In genomic region chr16:8962393-8963009, GRCh38 we compare ENCODE assay signal across 1 cellular context.
TF ChIP-seq lines count a peak whose summit lies in the region.

No MANE protein-coding gene starts in this region.

TF ChIP-seq in HepG2, 621 proteins besides CTCF, POLR2A, EP300 and RAD21 (continued from another document and continues in another):
- TF ChIP-seq, protein P1, sequence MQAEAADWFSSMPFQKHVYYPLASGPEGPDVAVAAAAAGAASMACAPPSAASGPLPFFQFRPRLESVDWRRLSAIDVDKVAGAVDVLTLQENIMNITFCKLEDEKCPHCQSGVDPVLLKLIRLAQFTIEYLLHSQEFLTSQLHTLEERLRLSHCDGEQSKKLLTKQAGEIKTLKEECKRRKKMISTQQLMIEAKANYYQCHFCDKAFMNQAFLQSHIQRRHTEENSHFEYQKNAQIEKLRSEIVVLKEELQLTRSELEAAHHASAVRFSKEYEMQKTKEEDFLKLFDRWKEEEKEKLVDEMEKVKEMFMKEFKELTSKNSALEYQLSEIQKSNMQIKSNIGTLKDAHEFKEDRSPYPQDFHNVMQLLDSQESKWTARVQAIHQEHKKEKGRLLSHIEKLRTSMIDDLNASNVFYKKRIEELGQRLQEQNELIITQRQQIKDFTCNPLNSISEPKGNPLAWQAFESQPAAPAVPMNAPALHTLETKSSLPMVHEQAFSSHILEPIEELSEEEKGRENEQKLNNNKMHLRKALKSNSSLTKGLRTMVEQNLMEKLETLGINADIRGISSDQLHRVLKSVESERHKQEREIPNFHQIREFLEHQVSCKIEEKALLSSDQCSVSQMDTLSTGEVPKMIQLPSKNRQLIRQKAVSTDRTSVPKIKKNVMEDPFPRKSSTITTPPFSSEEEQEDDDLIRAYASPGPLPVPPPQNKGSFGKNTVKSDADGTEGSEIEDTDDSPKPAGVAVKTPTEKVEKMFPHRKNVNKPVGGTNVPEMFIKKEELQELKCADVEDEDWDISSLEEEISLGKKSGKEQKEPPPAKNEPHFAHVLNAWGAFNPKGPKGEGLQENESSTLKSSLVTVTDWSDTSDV (CRISPR knock-in tag; IDR thresholded peaks at IDR 0.05) = 0 out of 2 replicates have a peak, but pooled peaks have one; percentile 72
- TF ChIP-seq, protein P2, sequence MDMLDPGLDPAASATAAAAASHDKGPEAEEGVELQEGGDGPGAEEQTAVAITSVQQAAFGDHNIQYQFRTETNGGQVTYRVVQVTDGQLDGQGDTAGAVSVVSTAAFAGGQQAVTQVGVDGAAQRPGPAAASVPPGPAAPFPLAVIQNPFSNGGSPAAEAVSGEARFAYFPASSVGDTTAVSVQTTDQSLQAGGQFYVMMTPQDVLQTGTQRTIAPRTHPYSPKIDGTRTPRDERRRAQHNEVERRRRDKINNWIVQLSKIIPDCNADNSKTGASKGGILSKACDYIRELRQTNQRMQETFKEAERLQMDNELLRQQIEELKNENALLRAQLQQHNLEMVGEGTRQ (IDR thresholded peaks at IDR 0.05; ENCODE audit: low read depth, low read length) = no peak
- TF ChIP-seq, protein P2 (CRISPR knock-in tag; IDR thresholded peaks at IDR 0.05; ENCODE audit: borderline replicate concordance) = no peak
- no peak; the same call in 1 of the 2 replicates for TF ChIP-seq TBX2 (CRISPR knock-in tag; IDR thresholded peaks at IDR 0.05; ENCODE audit: borderline replicate concordance)
- no peak for TF ChIP-seq ZNF430 (CRISPR knock-in tag; IDR thresholded peaks at IDR 0.05)
- no peak for TF ChIP-seq HOMEZ (CRISPR knock-in tag; IDR thresholded peaks at IDR 0.05; ENCODE audit: low read depth)
- peak; percentile 38 for TF ChIP-seq RBM39 (IDR thresholded peaks at IDR 0.05; ENCODE audit: low read depth, low read length, poor library complexity, severe bottlenecking)
- no peak for TF ChIP-seq ZFP36 (IDR thresholded peaks at IDR 0.05; ENCODE audit: borderline replicate concordance, low read depth, low read length, partially characterized antibody)
- TF ChIP-seq CC2D1A (CRISPR knock-in tag; IDR thresholded peaks at IDR 0.05) = peak; percentile 88; the same call in 1 of the 2 replicates
- peak; percentile 58; the same call in 1 of the 2 replicates for TF ChIP-seq ZNF777 (CRISPR knock-in tag; IDR thresholded peaks at IDR 0.05)
- no peak for TF ChIP-seq GATAD1 (CRISPR knock-in tag; IDR thresholded peaks at IDR 0.05)
- TF ChIP-seq MYNN (CRISPR knock-in tag; IDR thresholded peaks at IDR 0.05; ENCODE audit: low read depth) = no peak
- TF ChIP-seq ZNF20 (CRISPR knock-in tag; IDR thresholded peaks at IDR 0.05) = no peak
- TF ChIP-seq PHF21A (CRISPR knock-in tag; IDR thresholded peaks at IDR 0.05) = 0 out of 2 replicates have a peak, but pooled peaks have one; percentile 39
- peak; percentile 39; the same call in 1 of the 2 replicates for TF ChIP-seq POGZ (CRISPR knock-in tag; IDR thresholded peaks at IDR 0.05)
- TF ChIP-seq GTF3A (CRISPR knock-in tag; conservative IDR thresholded peaks at IDR 0.05) = no peak
- no peak for TF ChIP-seq SOX6 (IDR thresholded peaks at IDR 0.05)
- TF ChIP-seq SOX6 (CRISPR knock-in tag; IDR thresholded peaks at IDR 0.05) = peak; percentile 32
- TF ChIP-seq WIZ (CRISPR knock-in tag; IDR thresholded peaks at IDR 0.05) = peak; percentile 82; the same call in 1 of the 2 replicates
- 0 out of 2 replicates have a peak, but pooled peaks have one; percentile 13 for TF ChIP-seq HNF1B (CRISPR knock-in tag; IDR thresholded peaks at IDR 0.05)
- 0 out of 2 replicates have a peak, but pooled peaks have one; percentile 17 for TF ChIP-seq PPARG (CRISPR knock-in tag; conservative IDR thresholded peaks at IDR 0.05)
- TF ChIP-seq NRL (CRISPR knock-in tag; IDR thresholded peaks at IDR 0.05; ENCODE audit: borderline replicate concordance) = peak; percentile 71; the same call in 1 of the 2 replicates
- no peak for TF ChIP-seq SMAD1 (CRISPR knock-in tag; IDR thresholded peaks at IDR 0.05; ENCODE audit: borderline replicate concordance, low read depth)
- no peak for TF ChIP-seq ZBTB4 (CRISPR knock-in tag; IDR thresholded peaks at IDR 0.05; ENCODE audit: borderline replicate concordance)
- TF ChIP-seq KDM6A (CRISPR knock-in tag; IDR thresholded peaks at IDR 0.05; ENCODE audit: low read depth) = no peak
- TF ChIP-seq TP53 (CRISPR knock-in tag; conservative IDR thresholded peaks at IDR 0.05) = peak; percentile 39; the same call in 1 of the 2 replicates
- TF ChIP-seq SP140L (CRISPR knock-in tag; IDR thresholded peaks at IDR 0.05; ENCODE audit: borderline replicate concordance) = 0 out of 2 replicates have a peak, but pooled peaks have one; percentile 47
- no peak for TF ChIP-seq FLYWCH1 (CRISPR knock-in tag; IDR thresholded peaks at IDR 0.05)
- TF ChIP-seq, protein P3, sequence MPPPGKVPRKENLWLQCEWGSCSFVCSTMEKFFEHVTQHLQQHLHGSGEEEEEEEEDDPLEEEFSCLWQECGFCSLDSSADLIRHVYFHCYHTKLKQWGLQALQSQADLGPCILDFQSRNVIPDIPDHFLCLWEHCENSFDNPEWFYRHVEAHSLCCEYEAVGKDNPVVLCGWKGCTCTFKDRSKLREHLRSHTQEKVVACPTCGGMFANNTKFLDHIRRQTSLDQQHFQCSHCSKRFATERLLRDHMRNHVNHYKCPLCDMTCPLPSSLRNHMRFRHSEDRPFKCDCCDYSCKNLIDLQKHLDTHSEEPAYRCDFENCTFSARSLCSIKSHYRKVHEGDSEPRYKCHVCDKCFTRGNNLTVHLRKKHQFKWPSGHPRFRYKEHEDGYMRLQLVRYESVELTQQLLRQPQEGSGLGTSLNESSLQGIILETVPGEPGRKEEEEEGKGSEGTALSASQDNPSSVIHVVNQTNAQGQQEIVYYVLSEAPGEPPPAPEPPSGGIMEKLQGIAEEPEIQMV (CRISPR knock-in tag; IDR thresholded peaks at IDR 0.05; ENCODE audit: low read depth) = peak; percentile 23; the same call in 1 of the 2 replicates
- TF ChIP-seq SAP130 (CRISPR knock-in tag; IDR thresholded peaks at IDR 0.05; ENCODE audit: low read depth) = peak; percentile 72
- 0 out of 2 replicates have a peak, but pooled peaks have one; percentile 57 for TF ChIP-seq ZNF800 (CRISPR knock-in tag; IDR thresholded peaks at IDR 0.05)
- peak; percentile 91 for TF ChIP-seq TAF15 (IDR thresholded peaks at IDR 0.05; ENCODE audit: low read depth, low read length, poor library complexity, severe bottlenecking)
- peak; percentile 82 for TF ChIP-seq ZNF781 (CRISPR knock-in tag; IDR thresholded peaks at IDR 0.05; ENCODE audit: borderline replicate concordance, not compliant biosample characterization)
- 0 out of 3 replicates have a peak, but pooled peaks have one; percentile 12 for TF ChIP-seq MXI1 (IDR thresholded peaks at IDR 0.05; ENCODE audit: borderline replicate concordance, low read depth, low read length)
- peak; percentile 38 for TF ChIP-seq ZNF564 (CRISPR knock-in tag; IDR thresholded peaks at IDR 0.05)
- TF ChIP-seq ZNF253 (CRISPR knock-in tag; IDR thresholded peaks at IDR 0.05; ENCODE audit: borderline replicate concordance) = no peak
- TF ChIP-seq AGO1 (IDR thresholded peaks at IDR 0.05; ENCODE audit: low read depth, low read length, poor library complexity, severe bottlenecking) = peak; percentile 29
- TF ChIP-seq, protein P4, sequence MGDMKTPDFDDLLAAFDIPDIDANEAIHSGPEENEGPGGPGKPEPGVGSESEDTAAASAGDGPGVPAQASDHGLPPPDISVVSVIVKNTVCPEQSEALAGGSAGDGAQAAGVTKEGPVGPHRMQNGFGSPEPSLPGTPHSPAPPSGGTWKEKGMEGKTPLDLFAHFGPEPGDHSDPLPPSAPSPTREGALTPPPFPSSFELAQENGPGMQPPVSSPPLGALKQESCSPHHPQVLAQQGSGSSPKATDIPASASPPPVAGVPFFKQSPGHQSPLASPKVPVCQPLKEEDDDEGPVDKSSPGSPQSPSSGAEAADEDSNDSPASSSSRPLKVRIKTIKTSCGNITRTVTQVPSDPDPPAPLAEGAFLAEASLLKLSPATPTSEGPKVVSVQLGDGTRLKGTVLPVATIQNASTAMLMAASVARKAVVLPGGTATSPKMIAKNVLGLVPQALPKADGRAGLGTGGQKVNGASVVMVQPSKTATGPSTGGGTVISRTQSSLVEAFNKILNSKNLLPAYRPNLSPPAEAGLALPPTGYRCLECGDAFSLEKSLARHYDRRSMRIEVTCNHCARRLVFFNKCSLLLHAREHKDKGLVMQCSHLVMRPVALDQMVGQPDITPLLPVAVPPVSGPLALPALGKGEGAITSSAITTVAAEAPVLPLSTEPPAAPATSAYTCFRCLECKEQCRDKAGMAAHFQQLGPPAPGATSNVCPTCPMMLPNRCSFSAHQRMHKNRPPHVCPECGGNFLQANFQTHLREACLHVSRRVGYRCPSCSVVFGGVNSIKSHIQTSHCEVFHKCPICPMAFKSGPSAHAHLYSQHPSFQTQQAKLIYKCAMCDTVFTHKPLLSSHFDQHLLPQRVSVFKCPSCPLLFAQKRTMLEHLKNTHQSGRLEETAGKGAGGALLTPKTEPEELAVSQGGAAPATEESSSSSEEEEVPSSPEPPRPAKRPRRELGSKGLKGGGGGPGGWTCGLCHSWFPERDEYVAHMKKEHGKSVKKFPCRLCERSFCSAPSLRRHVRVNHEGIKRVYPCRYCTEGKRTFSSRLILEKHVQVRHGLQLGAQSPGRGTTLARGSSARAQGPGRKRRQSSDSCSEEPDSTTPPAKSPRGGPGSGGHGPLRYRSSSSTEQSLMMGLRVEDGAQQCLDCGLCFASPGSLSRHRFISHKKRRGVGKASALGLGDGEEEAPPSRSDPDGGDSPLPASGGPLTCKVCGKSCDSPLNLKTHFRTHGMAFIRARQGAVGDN (CRISPR knock-in tag; IDR thresholded peaks at IDR 0.05) = peak; percentile 75
- TF ChIP-seq POLR2G (IDR thresholded peaks at IDR 0.05; ENCODE audit: low read depth, low read length) = 0 out of 2 replicates have a peak, but pooled peaks have one; percentile 28
- no peak for TF ChIP-seq NONO (IDR thresholded peaks at IDR 0.05)
- TF ChIP-seq NONO (CRISPR knock-in tag; conservative IDR thresholded peaks at IDR 0.05) = 0 out of 2 replicates have a peak, but pooled peaks have one; percentile 60
- peak; percentile 71; the same call in 1 of the 2 replicates for TF ChIP-seq ZNF598 (CRISPR knock-in tag; IDR thresholded peaks at IDR 0.05; ENCODE audit: borderline replicate concordance)
- no peak for TF ChIP-seq ZNF232 (CRISPR knock-in tag; IDR thresholded peaks at IDR 0.05; ENCODE audit: borderline replicate concordance)
- TF ChIP-seq SOX5 (CRISPR knock-in tag; IDR thresholded peaks at IDR 0.05; ENCODE audit: borderline replicate concordance) = no peak
